8 cellular contexts compared by ENCODE assay signal in genomic region chr6:157528931-157529653, GRCh38.
DNase-seq lines count a peak whose midpoint lies in the region; ATAC-seq and TF ChIP-seq lines count a peak whose summit lies in the region.
"Had no signal": no experiment of that assay in that cellular context is flagged by ENCODE, and none has a peak within 500 bp of the region (broad histone marks: within the 10 kb centered on the region; RNA-seq: fewer than 3 reads in every experiment).

No MANE protein-coding gene starts in this region.

- no peak overlapping the region for H2AFZ ChIP-seq in Karpas-422 (ENCODE audit: low read length)

- TF ChIP-seq CTCF in HEK293 (tag by site-specific recombination; IDR thresholded peaks at IDR 0.05): no peak
- TF ChIP-seq CTCF in epithelial cell of esophagus (IDR thresholded peaks at IDR 0.05; ENCODE audit: insufficient read depth, low read depth, low read length, missing control alignments): no peak

- H3K36me3 ChIP-seq in HEK293 (ENCODE audit: control insufficient read depth in 2 of 2, insufficient read depth in 1 of 2, low read length in 2 of 2) (no peaks in the 10 kb centered on the region), Karpas-422 (ENCODE audit: insufficient read depth, low read length) (no peaks in the 10 kb centered on the region)
- H3K36me3 ChIP-seq: gastroesophageal sphincter had no signal

- CTCF ChIA-PET in HEK293 (lab: Yijun Ruan, JAX): interaction anchor here (1.2 kb wide), 1 partner anchor 16 kb away, joined by 3 read pairs; no protein-coding TSS in a partner anchor

- no peaks in the 10 kb centered on the region for H3K79me2 ChIP-seq in Karpas-422 (ENCODE audit: low read length)

- intact Hi-C loops in sciatic nerve (cut with DNase I): no loop called here

- H3K4me3 ChIP-seq in HEK293 (ENCODE audit: low read depth, low read length) (no peak overlapping the region), epithelial cell of esophagus (ENCODE audit: low read length) (no peak overlapping the region), Karpas-422 (ENCODE audit: low read length) (no peak overlapping the region)
- H3K4me3 ChIP-seq: gastroesophageal sphincter had no signal

- H3K27ac ChIP-seq in HEK293 (ENCODE audit: extremely low read depth, low read depth, low read length): peak overlapping the region; percentile 20; the same call in 1 of the 2 replicates
- no peak overlapping the region for H3K27ac ChIP-seq in Karpas-422 (ENCODE audit: low read length)
- H3K27ac ChIP-seq: gastroesophageal sphincter had no signal

- DNase-seq in NCI-H2107 (lab: John Stamatoyannopoulos, UW): peak; percentile 73
- DNase-seq in epithelial cell of esophagus (ENCODE audit: low read depth): peak; percentile 69
- peak; percentile 86 for DNase-seq in sciatic nerve (ENCODE audit: low spot score)
- DNase-seq in stimulated activated CD4-positive, alpha-beta T cell treated with anti-CD3 and anti-CD28 coated beads, Interleukin-12 subunit alpha, Interleukin-12 subunit beta, amount 100 ng/mL, for 4 hours: no peak
- DNase-seq in Karpas-422: no peak

- no peaks in the 10 kb centered on the region; the same call in 1 of the 2 replicates for H4K20me1 ChIP-seq in Karpas-422 (ENCODE audit: insufficient read depth, low read depth, low read length)

- no peak overlapping the region for H3K9ac ChIP-seq in Karpas-422 (ENCODE audit: low read length)

- no peaks in the 10 kb centered on the region for H3K27me3 ChIP-seq in Karpas-422 (ENCODE audit: low read length)
- H3K27me3 ChIP-seq: gastroesophageal sphincter had no signal

- peak; percentile 75 for ATAC-seq in sciatic nerve
- no peak for ATAC-seq in HG02970 (IDR thresholded peaks at IDR 0.05; ENCODE audit: low FRiP score, unreplicated experiment)
- ATAC-seq: gastroesophageal sphincter had no signal

- H3K4me1 ChIP-seq in HEK293 (ENCODE audit: control insufficient read depth, insufficient read depth, low read length): peaks cover 24% of the 10 kb centered on the region
- H3K4me1 ChIP-seq in Karpas-422 (ENCODE audit: low read length): no peaks in the 10 kb centered on the region

- POLR2A ChIA-PET in HEK293 (lab: Yijun Ruan, JAX): no interaction called here

- H3K9me3 ChIP-seq in HEK293 (ENCODE audit: control insufficient read depth, insufficient read depth, low read depth, low read length): no peaks in the 10 kb centered on the region
- H3K9me3 ChIP-seq in Karpas-422 (ENCODE audit: low read length): no peaks in the 10 kb centered on the region
- H3K9me3 ChIP-seq: gastroesophageal sphincter had no signal

- no peaks in the 10 kb centered on the region for H3K9me2 ChIP-seq in Karpas-422 (replicated peaks; ENCODE audit: insufficient read depth, low read length)

- no peak overlapping the region for H3K4me2 ChIP-seq in Karpas-422 (ENCODE audit: low read depth, low read length, poor library complexity, severe bottlenecking)

TF ChIP-seq in HEK293, 187 proteins besides CTCF, POLR2A, EP300 and RAD21 (continues in another document):
- TF ChIP-seq ZNF600 (tag by site-specific recombination; IDR thresholded peaks at IDR 0.05) (0 out of 2 replicates have a peak, but pooled peaks have one; percentile 19), ZNF404 (tag by site-specific recombination; IDR thresholded peaks at IDR 0.05) (no peak), ZBTB17 (tag by site-specific recombination; IDR thresholded peaks at IDR 0.05) (0 out of 2 replicates have a peak, but pooled peaks have one; percentile 48), KLF10 (tag by site-specific recombination; IDR thresholded peaks at IDR 0.05) (0 out of 2 replicates have a peak, but pooled peaks have one; percentile 29), PATZ1 (tag by site-specific recombination; IDR thresholded peaks at IDR 0.05) (no peak), SP7 (tag by site-specific recombination; IDR thresholded peaks at IDR 0.05) (peak; percentile 96), SP2 (tag by site-specific recombination; IDR thresholded peaks at IDR 0.05) (peak; percentile 22; the same call in 1 of the 2 replicates), INSM2 (tag by site-specific recombination; IDR thresholded peaks at IDR 0.05) (peak; percentile 63; the same call in 1 of the 2 replicates), ZNF843 (tag by site-specific recombination; IDR thresholded peaks at IDR 0.05) (peak; percentile 61), BCL6B (tag by site-specific recombination; IDR thresholded peaks at IDR 0.05) (no peak), ZNF626 (tag by site-specific recombination; IDR thresholded peaks at IDR 0.05) (no peak), ZNF529 (tag by site-specific recombination; IDR thresholded peaks at IDR 0.05; ENCODE audit: insufficient replicate concordance) (peak; percentile 22), ZNF629 (tag by site-specific recombination; IDR thresholded peaks at IDR 0.05) (peak; percentile 70), ZFP3 (tag by site-specific recombination; IDR thresholded peaks at IDR 0.05; ENCODE audit: low read depth) (no peak), ZNF704 (tag by site-specific recombination; IDR thresholded peaks at IDR 0.05) (no peak), WT1 (tag by site-specific recombination; IDR thresholded peaks at IDR 0.05) (peak; percentile 78), MEIS1 (CRISPR knock-in tag; IDR thresholded peaks at IDR 0.05; ENCODE audit: borderline replicate concordance) (peak; percentile 81; the same call in 1 of the 2 replicates), OSR2 (tag by site-specific recombination; IDR thresholded peaks at IDR 0.05) (peak; percentile 93), ZNF837 (tag by site-specific recombination; IDR thresholded peaks at IDR 0.05) (no peak)
- TF ChIP-seq, protein P1, sequence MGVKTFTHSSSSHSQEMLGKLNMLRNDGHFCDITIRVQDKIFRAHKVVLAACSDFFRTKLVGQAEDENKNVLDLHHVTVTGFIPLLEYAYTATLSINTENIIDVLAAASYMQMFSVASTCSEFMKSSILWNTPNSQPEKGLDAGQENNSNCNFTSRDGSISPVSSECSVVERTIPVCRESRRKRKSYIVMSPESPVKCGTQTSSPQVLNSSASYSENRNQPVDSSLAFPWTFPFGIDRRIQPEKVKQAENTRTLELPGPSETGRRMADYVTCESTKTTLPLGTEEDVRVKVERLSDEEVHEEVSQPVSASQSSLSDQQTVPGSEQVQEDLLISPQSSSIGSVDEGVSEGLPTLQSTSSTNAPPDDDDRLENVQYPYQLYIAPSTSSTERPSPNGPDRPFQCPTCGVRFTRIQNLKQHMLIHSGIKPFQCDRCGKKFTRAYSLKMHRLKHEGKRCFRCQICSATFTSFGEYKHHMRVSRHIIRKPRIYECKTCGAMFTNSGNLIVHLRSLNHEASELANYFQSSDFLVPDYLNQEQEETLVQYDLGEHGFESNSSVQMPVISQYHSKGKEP (tag by site-specific recombination; IDR thresholded peaks at IDR 0.05): peak; percentile 72

Comparison
In these comparisons a context has a peak if more than half of its experiments do, and no peak if none do; other contexts are left out.
1. DNase-seq: peak in NCI-H2107 (single experiment), epithelial cell of esophagus (single experiment) and sciatic nerve (single experiment); none in stimulated activated CD4-positive, alpha-beta T cell treated with anti-CD3 and anti-CD28 coated beads, Interleukin-12 subunit alpha, Interleukin-12 subunit beta, amount 100 ng/mL, for 4 hours (single experiment) and Karpas-422 (single experiment).